1 cellular context compared by ENCODE assay signal in genomic region chr3:183434503-183434902, GRCh38.
A peak's percentile ranks its signal among the peaks of the same experiment; 100 is the strongest.
TF ChIP-seq lines count a peak whose summit lies in the region.

No MANE protein-coding gene starts in this region.

TF ChIP-seq in K562, 482 proteins besides CTCF, POLR2A, EP300 and RAD21 (continued from another document):
- TF ChIP-seq USF2 (CRISPR knock-in tag; IDR thresholded peaks at IDR 0.05) = no peak
- peak; percentile 55 for TF ChIP-seq CBFA2T3 (IDR thresholded peaks at IDR 0.05)
- peak; percentile 46; the same call in 1 of the 2 replicates for TF ChIP-seq SMARCA4 (IDR thresholded peaks at IDR 0.05)
- TF ChIP-seq CBFA2T2 (conservative IDR thresholded peaks at IDR 0.05) = 0 out of 2 replicates have a peak, but pooled peaks have one; percentile 28
- TF ChIP-seq THRB (CRISPR knock-in tag; conservative IDR thresholded peaks at IDR 0.05) = no peak
- 0 out of 2 replicates have a peak, but pooled peaks have one; percentile 35 for TF ChIP-seq TEAD4 (IDR thresholded peaks at IDR 0.05; ENCODE audit: low read length)
- TF ChIP-seq TEAD4 (CRISPR knock-in tag; IDR thresholded peaks at IDR 0.05; ENCODE audit: borderline replicate concordance) = no peak
- no peak for TF ChIP-seq ETS2 (tag; IDR thresholded peaks at IDR 0.05; ENCODE audit: borderline replicate concordance, poor library complexity, severe bottlenecking)
- TF ChIP-seq USF1 (CRISPR knock-in tag; IDR thresholded peaks at IDR 0.05) = no peak
- TF ChIP-seq PCBP2 (IDR thresholded peaks at IDR 0.05; ENCODE audit: low read depth, low read length, poor library complexity, severe bottlenecking) = no peak
- no peak for TF ChIP-seq PYGO2 (tag; IDR thresholded peaks at IDR 0.05)
- TF ChIP-seq DPF2 (IDR thresholded peaks at IDR 0.05) = peak; percentile 46; the same call in 1 of the 2 replicates
- TF ChIP-seq HMBOX1 (IDR thresholded peaks at IDR 0.05) = 0 out of 2 replicates have a peak, but pooled peaks have one; percentile 12
- TF ChIP-seq ARID1B (IDR thresholded peaks at IDR 0.05) = peak; percentile 62; the same call in 1 of the 2 replicates
- TF ChIP-seq PCBP1 (IDR thresholded peaks at IDR 0.05; ENCODE audit: low read depth, low read length, poor library complexity, severe bottlenecking) = no peak
- peak in 1 of 2 experiments; percentile 17 for TF ChIP-seq AFF1 (IDR thresholded peaks at IDR 0.05; ENCODE audit: low read depth in 1 of 2, partially characterized antibody in 2 of 2)
